19 cellular contexts compared by ENCODE assay signal in the genomic region with DNA sequence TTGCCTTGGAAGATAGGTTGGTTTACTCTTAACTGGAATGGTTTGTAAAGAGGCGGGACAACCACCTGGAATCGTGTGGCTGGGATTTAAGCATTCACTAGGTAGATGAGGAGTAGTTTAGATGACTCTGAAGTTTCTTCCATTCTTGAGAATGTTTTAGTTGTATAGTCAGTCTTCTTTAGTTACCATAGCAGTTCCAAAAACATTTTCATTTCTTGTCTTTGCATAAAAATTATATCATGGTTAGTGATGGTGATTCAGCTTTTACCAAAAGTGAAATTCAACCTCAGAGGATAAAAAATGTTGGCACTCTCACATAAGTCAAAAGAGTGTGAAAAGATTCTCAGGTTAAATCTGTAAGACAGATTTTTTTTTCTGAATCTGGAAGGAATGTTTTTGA.
DNase-seq lines count a peak whose midpoint lies in the region; ATAC-seq and TF ChIP-seq lines count a peak whose summit lies in the region.
"Had no signal": no experiment of that assay in that cellular context is flagged by ENCODE, and none has a peak within 500 bp of the region (broad histone marks: within the 10 kb centered on the region; RNA-seq: fewer than 3 reads in every experiment).

No MANE protein-coding gene starts in this region.

- no peak for DNase-seq in activated naive CD4-positive, alpha-beta T cell (lab: John Stamatoyannopoulos, UW)
- peak; percentile 25 for DNase-seq in M059J (ENCODE audit: low read depth)
- DNase-seq in fibroblast of gingiva (ENCODE audit: low read depth): peak; percentile 5
- DNase-seq in stimulated activated effector memory CD8-positive, alpha-beta T cell treated with anti-CD3 and anti-CD28 coated beads, Interleukin-12 subunit alpha, Interleukin-12 subunit beta, amount 100 ng/mL, for 72 hours (ENCODE audit: low spot score in 2 of 2): no peak
- no peak for DNase-seq in OCI-LY7 (ENCODE audit: low spot score)
- no peak for DNase-seq in ureter (ENCODE audit: low spot score)
- no peak for DNase-seq in HK-2 (ENCODE audit: unreplicated experiment)
- DNase-seq: CD4-positive, alpha-beta memory T cell; DND-41; GF-D8; NCI-H1105 treated with DMSO at 0.1 percent for 48 hours; NCI-H187 treated with DMSO at 0.1 percent for 48 hours; NCI-H446 treated with DMSO at 0.1 percent for 48 hours; NCI-H774; Peyer's patch; SHP77 had no signal

- H3K36me3 Mint-ChIP-seq in activated naive CD4-positive, alpha-beta T cell treated with anti-CD3 and anti-CD28 coated beads, Interleukin-2, amount 50 U/mL, for 24 hours: peaks cover 56% of the 10 kb centered on the region
- peaks cover 45% of the 10 kb centered on the region for H3K36me3 Mint-ChIP-seq in stimulated activated effector memory CD8-positive, alpha-beta T cell treated with anti-CD3 and anti-CD28 coated beads, Interleukin-12 subunit alpha, Interleukin-12 subunit beta, amount 100 ng/mL, for 72 hours

- intact Hi-C loops in OCI-LY7 (cut with micrococcal nuclease; ENCODE audit: unreplicated experiment): no loop called here

- no peaks in the 10 kb centered on the region for H3K9me3 ChIP-seq in OCI-LY7 (ENCODE audit: low read length)
- H3K9me3 ChIP-seq: Peyer's patch had no signal

- H3K27ac Mint-ChIP-seq in activated naive CD4-positive, alpha-beta T cell treated with anti-CD3 and anti-CD28 coated beads, Interleukin-2, amount 50 U/mL, for 24 hours: peak overlapping the region; percentile 6
- H3K27ac Mint-ChIP-seq in stimulated activated effector memory CD8-positive, alpha-beta T cell treated with anti-CD3 and anti-CD28 coated beads, Interleukin-12 subunit alpha, Interleukin-12 subunit beta, amount 100 ng/mL, for 72 hours: no peak overlapping the region
- H3K27ac Mint-ChIP-seq: B cell had no signal

- no peaks in the 10 kb centered on the region for H4K20me1 ChIP-seq in OCI-LY7 (ENCODE audit: insufficient read depth, low read length)

- CTCF ChIA-PET in OCI-LY7 (lab: Charles Lee; ENCODE audit: unreplicated experiment): no interaction called here

- H3K4me1 ChIP-seq in OCI-LY7 (ENCODE audit: insufficient read depth, low read length, poor library complexity, severe bottlenecking): no peaks in the 10 kb centered on the region
- H3K4me1 ChIP-seq: Peyer's patch had no signal

- peak; percentile 67 for ATAC-seq in stimulated activated effector memory CD8-positive, alpha-beta T cell treated with anti-CD3 and anti-CD28 coated beads, Interleukin-12 subunit alpha, Interleukin-12 subunit beta, amount 100 ng/mL, for 72 hours
- ATAC-seq: HepG2 had no signal

- H3K27ac ChIP-seq in OCI-LY7 (ENCODE audit: low read depth, low read length, poor library complexity, severe bottlenecking): no peak overlapping the region
- H3K27ac ChIP-seq: Peyer's patch had no signal

- H3K9me2 ChIP-seq in OCI-LY7 (ENCODE audit: insufficient read depth, low read length): no peaks in the 10 kb centered on the region

- H3K4me3 ChIP-seq in OCI-LY7 (ENCODE audit: low read depth, low read length, poor library complexity, severe bottlenecking): no peak overlapping the region
- H3K4me3 ChIP-seq: Peyer's patch had no signal

- POLR2A ChIA-PET in OCI-LY7 (lab: Charles Lee): interaction anchor here (0.7 to 1.5 kb wide), 4 partner anchors 28 to 276 kb away, joined by 3 to 5 read pairs (median 3); no protein-coding TSS in a partner anchor

- no peak overlapping the region for H3K4me2 ChIP-seq in OCI-LY7 (ENCODE audit: low read length)

- H3K4me1 Mint-ChIP-seq in activated naive CD4-positive, alpha-beta T cell treated with anti-CD3 and anti-CD28 coated beads, Interleukin-2, amount 50 U/mL, for 24 hours: peaks cover 27% of the 10 kb centered on the region
- H3K4me1 Mint-ChIP-seq in stimulated activated effector memory CD8-positive, alpha-beta T cell treated with anti-CD3 and anti-CD28 coated beads, Interleukin-12 subunit alpha, Interleukin-12 subunit beta, amount 100 ng/mL, for 72 hours: peaks cover 28% of the 10 kb centered on the region
- H3K4me1 Mint-ChIP-seq: B cell had no signal

- H3K36me3 ChIP-seq in OCI-LY7 (ENCODE audit: insufficient read depth, low read length): peaks cover 17% of the 10 kb centered on the region

- H3K9me3 Mint-ChIP-seq in activated naive CD4-positive, alpha-beta T cell treated with anti-CD3 and anti-CD28 coated beads, Interleukin-2, amount 50 U/mL, for 24 hours: peaks cover 2% of the 10 kb centered on the region
- peaks cover 7% of the 10 kb centered on the region for H3K9me3 Mint-ChIP-seq in stimulated activated effector memory CD8-positive, alpha-beta T cell treated with anti-CD3 and anti-CD28 coated beads, Interleukin-12 subunit alpha, Interleukin-12 subunit beta, amount 100 ng/mL, for 72 hours

- no peak for TF ChIP-seq CTCF in OCI-LY7 (conservative IDR thresholded peaks at IDR 0.05; ENCODE audit: low read length)

- no peaks in the 10 kb centered on the region for H3K27me3 Mint-ChIP-seq in activated naive CD4-positive, alpha-beta T cell treated with anti-CD3 and anti-CD28 coated beads, Interleukin-2, amount 50 U/mL, for 24 hours
- H3K27me3 Mint-ChIP-seq: B cell; CD4-positive, alpha-beta memory T cell had no signal

- no TSS peak for BruUV-seq in OCI-LY7 (replicated peaks; lab: Mats Ljungman, UMichigan)

- no peaks in the 10 kb centered on the region for H3K79me2 ChIP-seq in OCI-LY7 (ENCODE audit: insufficient read depth, low read depth, low read length)

- no peak overlapping the region for H2AFZ ChIP-seq in OCI-LY7 (ENCODE audit: low read length)

- no peak overlapping the region for H3K4me3 Mint-ChIP-seq in activated naive CD4-positive, alpha-beta T cell treated with anti-CD3 and anti-CD28 coated beads, Interleukin-2, amount 50 U/mL, for 24 hours
- no peak overlapping the region for H3K4me3 Mint-ChIP-seq in stimulated activated effector memory CD8-positive, alpha-beta T cell treated with anti-CD3 and anti-CD28 coated beads, Interleukin-12 subunit alpha, Interleukin-12 subunit beta, amount 100 ng/mL, for 72 hours
- H3K4me3 Mint-ChIP-seq: B cell; CD4-positive, alpha-beta memory T cell had no signal

Comparison
In these comparisons a context has a peak if more than half of its experiments do, and no peak if none do; other contexts are left out.
1. DNase-seq: peak in M059J (single experiment) and fibroblast of gingiva (single experiment); none in activated naive CD4-positive, alpha-beta T cell (0 of 4), stimulated activated effector memory CD8-positive, alpha-beta T cell treated with anti-CD3 and anti-CD28 coated beads, Interleukin-12 subunit alpha, Interleukin-12 subunit beta, amount 100 ng/mL, for 72 hours (0 of 2), OCI-LY7 (single experiment), ureter (single experiment) and HK-2 (single experiment).